ENCODE assay signal across 1 cellular context in genomic region chr1:39478536-39478935, GRCh38.
TF ChIP-seq lines count a peak whose summit lies in the region.

No MANE protein-coding gene starts in this region.

TF ChIP-seq in IMR-90, 13 proteins besides CTCF, POLR2A, EP300 and RAD21 (continued from another document):
- TF ChIP-seq ELK1 (IDR thresholded peaks at IDR 0.05; ENCODE audit: borderline replicate concordance, low read depth, low read length) (no peak), BHLHE40 (IDR thresholded peaks at IDR 0.05; ENCODE audit: low read depth, low read length) (no peak)
